8 cellular contexts compared by ENCODE assay signal in the genomic region with DNA sequence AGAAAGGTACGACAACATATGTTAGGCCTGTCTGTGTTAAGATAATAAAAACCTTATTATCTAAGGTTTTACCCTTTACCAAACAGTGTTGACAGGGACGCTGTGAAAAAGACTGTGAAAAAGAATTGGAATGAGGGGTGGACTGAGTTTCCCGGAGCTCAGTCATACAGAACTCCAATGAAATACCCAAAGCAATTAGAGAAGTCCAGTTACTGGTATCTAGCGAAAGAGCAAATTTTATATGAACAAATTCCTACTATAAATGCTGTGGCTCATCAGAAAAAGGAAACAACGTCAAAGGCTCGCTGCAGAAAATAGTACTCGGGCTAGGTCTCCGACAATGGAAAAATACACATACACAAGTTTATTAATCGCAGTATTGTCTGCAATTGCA. TPM values are rescaled to one million over a fixed set of nuclear protein-coding genes. Genes with fewer than 3 reads are reported as not detected.
A peak's percentile ranks its signal among the peaks of the same experiment; 100 is the strongest.
DNase-seq lines count a peak whose midpoint lies in the region; ATAC-seq, FAIRE-seq and TF ChIP-seq lines count a peak whose summit lies in the region.

No MANE protein-coding gene starts in this region.

- H2AFZ ChIP-seq in DND-41 (ENCODE audit: low read depth, low read length) (peak overlapping the region; percentile 88), GM12878 (ENCODE audit: control insufficient read depth, low read depth, low read length) (peak overlapping the region; percentile 98)

- POLR2A ChIA-PET in GM12878 (lab: Charles Lee), result interaction anchor here (1.2 kb wide), 2 partner anchors 13 to 27 kb away, joined by 3 to 5 read pairs; no protein-coding TSS in a partner anchor

- ATAC-seq in DND-41 (ENCODE audit: insufficient read depth, low read depth), result peak; percentile 18
- ATAC-seq in HG03196 (IDR thresholded peaks at IDR 0.05; ENCODE audit: unreplicated experiment), result peak; percentile 17
- ATAC-seq in GM12878, result no peak

- no peak for TF ChIP-seq RAD21 in GM12878 (IDR thresholded peaks at IDR 0.05; ENCODE audit: insufficient read depth, low read depth, low read length)

- CTCF ChIA-PET in GM12878 (lab: Yijun Ruan, JAX), result interaction anchor here (0.7 to 11.3 kb wide), 12 partner anchors 8 to 316 kb away, joined by 3 to 88 read pairs (median 6); no protein-coding TSS in a partner anchor

- no peak for TF ChIP-seq POLR2A in GM12878 (IDR thresholded peaks at IDR 0.05; ENCODE audit: low read depth, low read length)
- no peak for TF ChIP-seq POLR2A in lower leg skin (IDR thresholded peaks at IDR 0.05)

- SMC1A ChIA-PET in GM12878 (lab: Charles Lee; ENCODE audit: uncharacterized antibody, unreplicated experiment), result interaction anchor here (0.7 to 4.5 kb wide), 9 partner anchors 18 to 607 kb away, joined by 3 to 24 read pairs (median 4); a partner anchor contains a TSS

- H3K9me3 ChIP-seq in DND-41 (ENCODE audit: insufficient read depth, low read length, severe bottlenecking) (no peaks in the 10 kb centered on the region), GM12878 (replicated peaks; ENCODE audit: control insufficient read depth, insufficient read depth, low read length) (no peaks in the 10 kb centered on the region)

- TSS peak; percentile 83 for BruUV-seq in GM12878 (replicated peaks; lab: Mats Ljungman, UMichigan)

- H3K27ac ChIP-seq in DND-41 (ENCODE audit: low read length) (peak overlapping the region; percentile 99), GM12878 (ENCODE audit: control insufficient read depth, insufficient read depth) (peak overlapping the region; percentile 99), urinary bladder (ENCODE audit: low read depth) (peak overlapping the region; percentile 77)

- RAD21 ChIA-PET in GM12878 (lab: Charles Lee; ENCODE audit: unreplicated experiment), result interaction anchor here (1.0 to 2.1 kb wide), 4 partner anchors 19 to 131 kb away, joined by 3 to 6 read pairs (median 6); no protein-coding TSS in a partner anchor

- intact Hi-C loops in GM12878 (cut with micrococcal nuclease; ENCODE audit: unreplicated experiment), result loop anchor here (1.0 to 5.0 kb wide), 2 partner anchors 90 to 164 kb away; a partner anchor contains a TSS
- intact Hi-C loops in lower leg skin (cut with DNase I; ENCODE audit: low total_unique reads), result no loop called here

- peaks cover 33% of the 10 kb centered on the region for H3K4me1 ChIP-seq in DND-41 (ENCODE audit: insufficient read depth, low read length)
- no peaks in the 10 kb centered on the region; the same call in 1 of the 2 replicates for H3K4me1 ChIP-seq in GM12878 (ENCODE audit: control insufficient read depth, insufficient read depth, low read length)
- H3K4me1 ChIP-seq in urinary bladder (ENCODE audit: insufficient read depth), result no peaks in the 10 kb centered on the region

- H3K79me2 ChIP-seq in DND-41 (ENCODE audit: insufficient read depth, low read length) (peaks cover 42% of the 10 kb centered on the region), GM12878 (ENCODE audit: control insufficient read depth, insufficient read depth, low read length) (peaks cover 32% of the 10 kb centered on the region)

- peak overlapping the region; percentile 94 to 96; a peak in 3 of 4 replicates for H3K4me3 ChIP-seq in DND-41 (ENCODE audit: low read depth in 1 of 2, low read length in 2 of 2)
- H3K4me3 ChIP-seq in GM12878, result peak overlapping the region; percentile 68
- H3K4me3 ChIP-seq in lower leg skin (ENCODE audit: low read depth, poor library complexity, severe bottlenecking), result peak overlapping the region; percentile 81
- peak overlapping the region; percentile 43 for H3K4me3 ChIP-seq in urinary bladder (ENCODE audit: low read depth, low read length)

- no peak for TF ChIP-seq EP300 in GM12878 (IDR thresholded peaks at IDR 0.05; ENCODE audit: borderline replicate concordance in 1 of 2, control insufficient read depth in 1 of 2, low read depth in 2 of 2, low read length in 2 of 2)

- DNase-seq in DND-41 (no peak), GM12878 (ENCODE audit: low read depth, low spot score) (no peak), lower leg skin (ENCODE audit: low spot score in 2 of 2) (no peak), SW 1271 (lab: John Stamatoyannopoulos, UW) (no peak), HT-29 (ENCODE audit: low spot score) (no peak), SW480 (ENCODE audit: low spot score) (no peak)

- no peak for FAIRE-seq in GM12878 (lab: Jason Lieb, UNC)

- H3K9ac ChIP-seq in DND-41 (ENCODE audit: low read depth, low read length), result peak overlapping the region; percentile 73
- peak overlapping the region; percentile 91 for H3K9ac ChIP-seq in GM12878 (ENCODE audit: control insufficient read depth, insufficient read depth, low read length)

- peak overlapping the region; percentile 84 for H3K4me2 ChIP-seq in DND-41 (ENCODE audit: insufficient read depth, low read length)
- H3K4me2 ChIP-seq in GM12878 (ENCODE audit: control insufficient read depth, insufficient read depth), result peak overlapping the region; percentile 55

- under 1% methylated on average over 9 of the region's 9 CpGs for WGBS in GM12878 (ENCODE audit: insufficient coverage, insufficient replicate concordance, low lambda C conversion rate, missing lambda C conversion rate)
- WGBS in lower leg skin, 2 donors, result 19 to 21% methylated on average over 9 of the region's 9 CpGs
- WGBS in urinary bladder, result 20% methylated on average over 9 of the region's 9 CpGs

- H4K20me1 ChIP-seq in DND-41 (ENCODE audit: insufficient read depth, low read length) (peaks cover 8% of the 10 kb centered on the region; the same call in 1 of the 2 replicates), GM12878 (ENCODE audit: control insufficient read depth, insufficient read depth) (no peaks in the 10 kb centered on the region)

- no peaks in the 10 kb centered on the region for H3K27me3 ChIP-seq in DND-41 (ENCODE audit: insufficient read depth, low read length, poor library complexity)
- H3K27me3 ChIP-seq in GM12878 (replicated peaks in 1 of 2; ENCODE audit: control insufficient read depth in 2 of 2, insufficient read depth in 2 of 2, low read length in 1 of 2), result no peaks in the 10 kb centered on the region

- in situ Hi-C loops in GM12878 (cut with MboI), result no loop called here

- TF ChIP-seq CTCF in DND-41 (IDR thresholded peaks at IDR 0.05; ENCODE audit: borderline replicate concordance, extremely low read depth, low read length, poor library complexity, severe bottlenecking) (no peak), GM12878 (IDR thresholded peaks at IDR 0.05 in 2 of 3, conservative IDR thresholded peaks at IDR 0.05 in 1 of 3; ENCODE audit: control insufficient read depth in 2 of 3, extremely low read depth in 1 of 3, insufficient read depth in 1 of 3, low read depth in 3 of 3, low read length in 3 of 3) (no peak), lower leg skin (IDR thresholded peaks at IDR 0.05) (no peak)

- H3K36me3 ChIP-seq in DND-41 (ENCODE audit: insufficient read depth, low read length) (peaks cover 17% of the 10 kb centered on the region), GM12878 (ENCODE audit: control insufficient read depth in 2 of 2, insufficient read depth in 2 of 2, low read length in 1 of 2) (no peaks in the 10 kb centered on the region), urinary bladder (ENCODE audit: insufficient read depth) (no peaks in the 10 kb centered on the region)

TF ChIP-seq in GM12878, 131 proteins besides CTCF, POLR2A, EP300 and RAD21 (continues in another document):
- 0 out of 2 replicates have a peak, but pooled peaks have one; percentile 34 for TF ChIP-seq PAX8 (IDR thresholded peaks at IDR 0.05)
- TF ChIP-seq NR2C2 (IDR thresholded peaks at IDR 0.05; ENCODE audit: borderline replicate concordance, control insufficient read depth, insufficient read length, low read depth), result no peak
- peak; percentile 7 for TF ChIP-seq MEF2B (IDR thresholded peaks at IDR 0.05; ENCODE audit: partially characterized antibody, poor library complexity, severe bottlenecking)

RNA-seq across cellular contexts. Expression of a gene that starts 0.7 kb away (rescaled TPM):
- 14.5 and 14.9 TPM in 2 replicates for total RNA-seq in GM12878 (2013; cell fraction: nucleolus; rRNA removed)
- 14.0 and 17.5 TPM in 2 replicates for total RNA-seq in GM12878 (2014; rRNA removed)
- 17.6 and 19.3 TPM in 2 replicates for total RNA-seq in GM12878 (2014; rRNA removed; fragmentation: Illumina TruSeq; extraction: Trizol)
- 14.7 and 15.2 TPM in 2 replicates for total RNA-seq in GM12878 (2021)
- 5.2 TPM for polyA plus RNA-seq in GM12878 (2011; ENCODE audit: low read depth)
- 14.9 and 18.4 TPM in 2 replicates for polyA plus RNA-seq in GM12878 (2011; rRNA removed)
- polyA plus RNA-seq in GM12878 (2011; cell fraction: cytosol; rRNA removed), result 7.9 and 9.1 TPM in 2 replicates
- 2.6 and 4.3 TPM in 2 replicates for polyA plus RNA-seq in GM12878 (2011; cell fraction: nucleus; rRNA removed)
- 6.2 and 8.0 TPM in 2 replicates for polyA plus RNA-seq in GM12878 (2012)
- polyA plus RNA-seq in GM12878 (2014; fragmentation: Illumina TruSeq; extraction: Trizol), result 17.0 and 22.0 TPM in 2 replicates
- polyA plus RNA-seq in GM12878 (2014; fragmentation: Nextera tagmentation; extraction: Ambion mirVana), result 10 to 100 TPM; 10.0 to 11.5 TPM
- 11.2 and 11.8 TPM in 2 replicates for polyA plus RNA-seq in GM12878 (2014; rRNA removed)
- polyA plus RNA-seq in GM12878 (2016; fragmentation: Nextera tagmentation; extraction: Ambion mirVana), result 10 to 100 TPM; 20.5 to 20.6 TPM
- 23.8 and 37.4 TPM in 2 replicates for polyA minus RNA-seq in GM12878 (2011; rRNA and poly(A)+ RNA removed)
- 8.3 and 11.4 TPM in 2 replicates for polyA minus RNA-seq in GM12878 (2011; cell fraction: cytosol; rRNA and poly(A)+ RNA removed)
- 3.0 and 5.9 TPM in 2 replicates for polyA minus RNA-seq in GM12878 (2011; cell fraction: nucleus; rRNA and poly(A)+ RNA removed)
- total RNA-seq in lower leg skin, result 10 to 100 TPM; 16.2 to 35.8 (median 17.3) TPM
- total RNA-seq in urinary bladder, result 17.6 TPM
- 7.9 TPM for polyA plus RNA-seq in urinary bladder
- 10.7 and 12.2 TPM in 2 replicates for total RNA-seq in HT-29 (2014; rRNA removed; shearing (Covaris generic))

RNA-seq across cellular contexts. Expression of a gene that starts 38.2 kb away (rescaled TPM):
- 3.7 and 5.6 TPM in 2 replicates for total RNA-seq in GM12878 (2013; cell fraction: nucleolus; rRNA removed)
- total RNA-seq in GM12878 (2014; rRNA removed) (0.87 and 1.0 TPM in 2 replicates), GM12878 (2014; rRNA removed; fragmentation: Illumina TruSeq; extraction: Trizol) (1.8 and 2.1 TPM in 2 replicates), GM12878 (2021) (1.2 and 1.7 TPM in 2 replicates), lower leg skin (1 to 10 TPM; 2.3 to 2.8 (median 2.6) TPM), urinary bladder (0.74 TPM)
- 1.2 TPM for polyA plus RNA-seq in GM12878 (2011; ENCODE audit: low read depth)
- polyA plus RNA-seq in GM12878 (2011; rRNA removed) (1.3 and 2.2 TPM in 2 replicates), GM12878 (2014; fragmentation: Illumina TruSeq; extraction: Trizol) (0.87 and 1.9 TPM in 2 replicates), GM12878 (2014; fragmentation: Nextera tagmentation; extraction: Ambion mirVana) (1 to 10 TPM in 1 of 2 experiments, under 1 TPM in 1; 0.62 to 1.5 TPM), GM12878 (2014; rRNA removed) (0.44 and 1.7 TPM in 2 replicates), GM12878 (2016; fragmentation: Nextera tagmentation; extraction: Ambion mirVana) (under 1 TPM; 0.72 to 0.76 TPM), urinary bladder (1.5 TPM)
- polyA plus RNA-seq in GM12878 (2011; cell fraction: cytosol; rRNA removed), result 1.4 TPM in 2 replicates
- 0.78 and 1.2 TPM in 2 replicates for polyA plus RNA-seq in GM12878 (2011; cell fraction: nucleus; rRNA removed)
- 0.94 and 1.2 TPM in 2 replicates for polyA plus RNA-seq in GM12878 (2012)
- 5.9 and 7.2 TPM in 2 replicates for polyA minus RNA-seq in GM12878 (2011; rRNA and poly(A)+ RNA removed)
- polyA minus RNA-seq in GM12878 (2011; cell fraction: cytosol; rRNA and poly(A)+ RNA removed), result 0.73 TPM in 1 of 2 replicates, not detected in the other
- 1.7 and 3.7 TPM in 2 replicates for polyA minus RNA-seq in GM12878 (2011; cell fraction: nucleus; rRNA and poly(A)+ RNA removed)
- 0.92 and 1.5 TPM in 2 replicates for total RNA-seq in HT-29 (2014; rRNA removed; shearing (Covaris generic))

Comparison
In these comparisons a context has a peak if more than half of its experiments do, and no peak if none do; other contexts are left out.
1. H3K4me3 ChIP-seq: peak in every context shown above with its lines; median percentile 95 in DND-41; 81 in lower leg skin; 68 in GM12878; 43 in urinary bladder.